ENCODE assay signal across 10 cellular contexts in genomic region chr4:110484767-110485166, GRCh38. TPM values are rescaled to one million over a fixed set of nuclear protein-coding genes. Genes with fewer than 3 reads are reported as not detected.
A peak's percentile ranks its signal among the peaks of the same experiment; 100 is the strongest.
DNase-seq lines count a peak whose midpoint lies in the region; ATAC-seq, FAIRE-seq and TF ChIP-seq lines count a peak whose summit lies in the region.
"Had no signal": no experiment of that assay in that cellular context is flagged by ENCODE, and none has a peak within 500 bp of the region (broad histone marks: within the 10 kb centered on the region; RNA-seq: fewer than 3 reads in every experiment).

No MANE protein-coding gene starts in this region.

- H3K4me3 ChIP-seq in coronary artery, result peak overlapping the region; percentile 20
- no peak overlapping the region for H3K4me3 ChIP-seq in skeletal muscle cell (ENCODE audit: low read depth, low read length)

- peak overlapping the region; percentile 42 to 73 for H3K27ac ChIP-seq in coronary artery
- no peak overlapping the region for H3K27ac ChIP-seq in CD4-positive, alpha-beta T cell (ENCODE audit: low read depth, low read length)

- no peak for TF ChIP-seq CTCF in coronary artery (IDR thresholded peaks at IDR 0.05)
- no peak for TF ChIP-seq CTCF in D721Med (IDR thresholded peaks at IDR 0.05; ENCODE audit: insufficient read depth, missing control alignments)
- no peak for TF ChIP-seq CTCF in CD4-positive, alpha-beta T cell (IDR thresholded peaks at IDR 0.05)

- no peak overlapping the region for H3K27ac Mint-ChIP-seq in CD4-positive, alpha-beta T cell

- no peaks in the 10 kb centered on the region for H3K9me3 ChIP-seq in CD4-positive, alpha-beta T cell (ENCODE audit: control insufficient read depth, low read length)

- H3K27me3 Mint-ChIP-seq in CD4-positive, alpha-beta T cell, result peaks cover 23% of the 10 kb centered on the region

- H3K27me3 ChIP-seq in CD4-positive, alpha-beta T cell (ENCODE audit: control insufficient read depth, insufficient read depth, low read length), result peaks cover 12% of the 10 kb centered on the region

- no peak for FAIRE-seq in D721Med (lab: Jason Lieb, UNC)

- intact Hi-C loops in CD4-positive, alpha-beta T cell (cut with DNase I, micrococcal nuclease), result no loop called here

- H3K4me3 Mint-ChIP-seq in CD4-positive, alpha-beta T cell, result no peak overlapping the region
- H3K4me3 Mint-ChIP-seq: activated T-cell treated with anti-CD3 and anti-CD28 coated beads, Interleukin-2, amount 50 U/mL, for 4 hours had no signal

- POLR2A ChIA-PET in CD4-positive, alpha-beta T cell (lab: Charles Lee), result no interaction called here

- DNase-seq in HPDE6-E6E7 (ENCODE audit: extremely low spot score) (peak; percentile 14), coronary artery (ENCODE audit: low spot score) (no peak), skeletal muscle cell (ENCODE audit: low read depth) (peak; percentile 93), D721Med (ENCODE audit: insufficient read length, low spot score) (no peak), NCI-H82 (lab: John Stamatoyannopoulos, UW) (no peak)
- DNase-seq in CD4-positive, alpha-beta T cell, result no peak
- DNase-seq: activated T-cell treated with anti-CD3 and anti-CD28 coated beads, Interleukin-2, amount 50 U/mL, for 4 hours; NCI-H526 had no signal

- no peaks in the 10 kb centered on the region for H3K9me3 Mint-ChIP-seq in CD4-positive, alpha-beta T cell
- H3K9me3 Mint-ChIP-seq: activated T-cell treated with anti-CD3 and anti-CD28 coated beads, Interleukin-2, amount 50 U/mL, for 4 hours had no signal

- H3K36me3 Mint-ChIP-seq in CD4-positive, alpha-beta T cell (ENCODE audit: low read depth), result no peaks in the 10 kb centered on the region

- peak; percentile 41 for ATAC-seq in GM18868 (IDR thresholded peaks at IDR 0.05; ENCODE audit: unreplicated experiment)
- ATAC-seq in GM21447 (IDR thresholded peaks at IDR 0.05; ENCODE audit: unreplicated experiment), result no peak
- ATAC-seq in CD4-positive, alpha-beta T cell (ENCODE audit: poor library complexity), result no peak

- H3K4me1 Mint-ChIP-seq in CD4-positive, alpha-beta T cell (ENCODE audit: low read depth), result no peaks in the 10 kb centered on the region

- CTCF ChIA-PET in CD4-positive, alpha-beta T cell (lab: Charles Lee), result no interaction called here

RNA-seq across cellular contexts. Expression of gene ENPEP, which starts 8.8 kb away (rescaled TPM):
- total RNA-seq in CD4-positive, alpha-beta T cell, result not detected
- total RNA-seq: activated T-cell treated with anti-CD3 and anti-CD28 coated beads, Interleukin-2, amount 50 U/mL, for 4 hours had no signal

Comparison
In these comparisons a context has a peak if more than half of its experiments do, and no peak if none do; other contexts are left out.
1. DNase-seq: peak in HPDE6-E6E7 (single experiment) and skeletal muscle cell (single experiment); none in coronary artery (single experiment), D721Med (single experiment), NCI-H82 (single experiment) and CD4-positive, alpha-beta T cell (0 of 10).